In genomic region chr20:33645072-33645358, GRCh38 we compare ENCODE assay signal across 35 cellular contexts. TPM values are rescaled to one million over a fixed set of nuclear protein-coding genes. Genes with fewer than 3 reads are reported as not detected.
"Had no signal": no experiment of that assay in that cellular context is flagged by ENCODE, and none has a peak within 500 bp of the region (broad histone marks: within the 10 kb centered on the region; RNA-seq: fewer than 3 reads in every experiment).

No MANE protein-coding gene starts in this region.

- H3K9me3 ChIP-seq: adrenal gland, ascending aorta, testis, vagina had no signal

- H3K27me3 ChIP-seq: adrenal gland, ascending aorta, brain microvascular endothelial cell, testis, vagina had no signal

- H3K4me3 ChIP-seq: adrenal gland, ascending aorta, testis, vagina had no signal

- FAIRE-seq: endothelial cell of umbilical vein, frontal cortex, small intestine had no signal

- H3K27ac Mint-ChIP-seq: activated CD8-positive, alpha-beta T cell treated with anti-CD3 and anti-CD28 coated beads, Interleukin-2, amount 10 ng/mL, durations not matched to agents 7 days and 5 days; activated naive CD4-positive, alpha-beta T cell treated with anti-CD3 and anti-CD28 coated beads, Interleukin-2, amount 50 U/mL, for 24 hours; activated T-helper 1 cell treated with anti-CD3 and anti-CD28 coated beads, Interleukin-12 subunit alpha, Interleukin-12 subunit beta, Interleukin-2, Interleukin-4 antibody, amounts not matched to agents 30 ng/mL and 10 ng/mL and 1 ng/mL, durations not matched to agents 14 hours and 24 hours and 36 hours; T-helper 2 cell treated with Interferon-gamma antibody and Interleukin-4, amounts not matched to agents 5 μg/mL and 100 μg/mL, for 36 hours had no signal

- H3K9me3 Mint-ChIP-seq: activated naive CD4-positive, alpha-beta T cell treated with anti-CD3 and anti-CD28 coated beads, Interleukin-2, amount 50 U/mL, for 24 hours; activated T-helper 1 cell treated with anti-CD3 and anti-CD28 coated beads, Interleukin-12 subunit alpha, Interleukin-12 subunit beta, Interleukin-2, Interleukin-4 antibody, amounts not matched to agents 30 ng/mL and 10 ng/mL and 1 ng/mL, durations not matched to agents 14 hours and 24 hours and 36 hours; nephron progenitor cell; T-helper 2 cell treated with Interferon-gamma antibody and Interleukin-4, amounts not matched to agents 5 μg/mL and 100 μg/mL, for 36 hours had no signal

- H3K4me1 ChIP-seq: adrenal gland had no signal

- H3K27me3 Mint-ChIP-seq: activated naive CD4-positive, alpha-beta T cell treated with anti-CD3 and anti-CD28 coated beads, Interleukin-2, amount 50 U/mL, for 24 hours had no signal

- ATAC-seq: activated CD8-positive, alpha-beta T cell treated with anti-CD3 and anti-CD28 coated beads, Interleukin-2, amount 10 ng/mL, durations not matched to agents 7 days and 5 days; esophagus mucosa; left cardiac atrium; sciatic nerve had no signal

- H3K4me3 Mint-ChIP-seq: activated CD8-positive, alpha-beta T cell treated with anti-CD3 and anti-CD28 coated beads, Interleukin-2, amount 10 ng/mL, durations not matched to agents 7 days and 5 days; activated naive CD4-positive, alpha-beta T cell treated with anti-CD3 and anti-CD28 coated beads, Interleukin-2, amount 50 U/mL, for 24 hours; activated T-helper 1 cell treated with anti-CD3 and anti-CD28 coated beads, Interleukin-12 subunit alpha, Interleukin-12 subunit beta, Interleukin-2, Interleukin-4 antibody, amounts not matched to agents 30 ng/mL and 10 ng/mL and 1 ng/mL, durations not matched to agents 14 hours and 24 hours and 36 hours; nephron progenitor cell; T-helper 2 cell treated with Interferon-gamma antibody and Interleukin-4, amounts not matched to agents 5 μg/mL and 100 μg/mL, for 36 hours had no signal

- DNase-seq: activated CD4-positive, alpha-beta T cell treated with anti-CD3 and anti-CD28 coated beads, Interleukin-2, amount 50 U/mL, for 1 hour; activated CD4-positive, CD25-positive, alpha-beta regulatory T cell treated with anti-CD3 and anti-CD28 coated beads, Interleukin-2, amount 50 U/mL, for 72 hours; activated CD8-positive, alpha-beta T cell treated with anti-CD3 and anti-CD28 coated beads, Interleukin-2, amount 10 ng/mL, durations not matched to agents 7 days and 5 days; activated gamma-delta T cell; brain microvascular endothelial cell; central memory CD4-positive, alpha-beta T cell; dermis blood vessel endothelial cell; effector CD8-positive, alpha-beta T cell; head of caudate nucleus; islet precursor cell; left cardiac atrium; mesenchymal stem cell; nephron progenitor cell; nucleus accumbens; posterior cingulate gyrus; small intestine; stimulated activated CD4-positive, alpha-beta T cell treated with anti-CD3 and anti-CD28 coated beads, Interleukin-15, amount 100 ng/mL, for 24 hours; stimulated activated CD4-positive, alpha-beta T cell treated with anti-CD3 and anti-CD28 coated beads, Interleukin-2, amount 100 ng/mL, for 48 hours; stimulated activated CD8-positive, alpha-beta memory T cell treated with anti-CD3 and anti-CD28 coated beads, Interleukin-4, amount 100 ng/mL, for 48 hours; stimulated activated naive CD4-positive, alpha-beta T cell; testis; WERI-Rb-1 had no signal

- H3K27ac ChIP-seq: adrenal gland, ascending aorta, brain microvascular endothelial cell, testis, vagina, WERI-Rb-1 had no signal

- H3K4me1 Mint-ChIP-seq: activated naive CD4-positive, alpha-beta T cell treated with anti-CD3 and anti-CD28 coated beads, Interleukin-2, amount 50 U/mL, for 24 hours had no signal

RNA-seq across cellular contexts. Expression of gene C20orf144, which starts 17.1 kb away (rescaled TPM):
- total RNA-seq: ascending aorta, dermis blood vessel endothelial cell, endothelial cell of umbilical vein, esophagus mucosa, lower leg skin, renal cortical epithelial cell, sciatic nerve, vagina had no signal
- polyA plus RNA-seq: endothelial cell of umbilical vein had no signal

RNA-seq across cellular contexts. Expression of gene ACTL10, which starts 21.7 kb away (rescaled TPM):
- total RNA-seq: myocyte had no signal
